13 cellular contexts compared by ENCODE assay signal in the genomic region with DNA sequence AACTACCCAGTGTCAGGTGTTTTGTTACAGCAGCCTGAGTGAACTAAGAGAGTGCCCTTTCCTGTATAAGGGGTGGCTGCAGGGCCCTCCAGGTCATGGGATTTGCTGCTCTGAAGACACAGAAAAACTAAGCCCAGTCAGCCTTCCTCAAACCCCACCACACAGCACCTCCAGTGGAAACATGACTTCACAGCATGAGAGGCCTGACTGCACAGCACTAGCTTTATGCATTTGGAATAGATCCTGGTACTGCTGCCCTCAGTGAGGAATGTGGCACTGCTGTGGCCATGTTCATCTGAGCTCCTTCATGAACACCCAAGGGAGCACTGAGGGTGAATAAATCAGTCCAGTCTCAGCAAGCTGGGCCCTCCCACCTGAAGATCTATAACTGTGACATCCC.
DNase-seq lines count a peak whose midpoint lies in the region; ATAC-seq and TF ChIP-seq lines count a peak whose summit lies in the region.
"Had no signal": no experiment of that assay in that cellular context is flagged by ENCODE, and none has a peak within 500 bp of the region (broad histone marks: within the 10 kb centered on the region; RNA-seq: fewer than 3 reads in every experiment).

No MANE protein-coding gene starts in this region.

- H3K4me1 Mint-ChIP-seq in chondrocyte (ENCODE audit: low read depth) (no peaks in the 10 kb centered on the region), osteocyte (ENCODE audit: unreplicated experiment) (no peaks in the 10 kb centered on the region)

- H3K27ac Mint-ChIP-seq in chondrocyte (ENCODE audit: unreplicated experiment): no peak overlapping the region
- H3K27ac Mint-ChIP-seq in osteocyte (ENCODE audit: unreplicated experiment): no peak overlapping the region
- H3K27ac Mint-ChIP-seq: natural killer cell treated with Interleukin-12 subunit alpha and Interleukin-12 subunit beta and Interleukin-15 and Interleukin-18, amount 100 ng/mL, for 72 hours had no signal

- H3K27me3 Mint-ChIP-seq in chondrocyte (ENCODE audit: low read depth): peaks cover 29% of the 10 kb centered on the region
- H3K27me3 Mint-ChIP-seq in osteocyte (ENCODE audit: unreplicated experiment): peaks cover 17% of the 10 kb centered on the region

- DNase-seq in Daoy (ENCODE audit: low read depth): peak; percentile 30
- peak; percentile 59 for DNase-seq in M059J (ENCODE audit: low read depth)
- no peak for DNase-seq in chondrocyte (ENCODE audit: low spot score)
- peak; percentile 72 for DNase-seq in osteocyte (ENCODE audit: extremely low spot score, unreplicated experiment)
- no peak for DNase-seq in NCI-H1048 (lab: John Stamatoyannopoulos, UW)
- DNase-seq in NCI-H510A treated with DMSO at 0.1 percent for 48 hours (lab: John Stamatoyannopoulos, UW): no peak
- DNase-seq: activated CD8-positive, alpha-beta memory T cell treated with anti-CD3 and anti-CD28 coated beads, Interleukin-2, amount 50 U/mL, for 48 hours; amniotic stem cell; Kasumi-1; left ventricle myocardium superior; testis had no signal

- TF ChIP-seq CTCF in chondrocyte (IDR thresholded peaks at IDR 0.05): peak; percentile 37
- TF ChIP-seq CTCF in osteocyte (IDR thresholded peaks at IDR 0.05): no peak

- H3K4me3 Mint-ChIP-seq in chondrocyte (ENCODE audit: unreplicated experiment): no peak overlapping the region
- no peak overlapping the region for H3K4me3 Mint-ChIP-seq in osteocyte (ENCODE audit: unreplicated experiment)
- H3K4me3 Mint-ChIP-seq: natural killer cell treated with Interleukin-12 subunit alpha and Interleukin-12 subunit beta and Interleukin-15 and Interleukin-18, amount 100 ng/mL, for 72 hours had no signal

- no peak for ATAC-seq in HG02588 (IDR thresholded peaks at IDR 0.05; ENCODE audit: unreplicated experiment)
- ATAC-seq: left ventricle myocardium superior; natural killer cell treated with Interleukin-12 subunit alpha and Interleukin-12 subunit beta and Interleukin-15 and Interleukin-18, amount 100 ng/mL, for 72 hours had no signal

- H3K9me3 Mint-ChIP-seq in chondrocyte (ENCODE audit: low read depth) (peaks cover 12% of the 10 kb centered on the region), osteocyte (ENCODE audit: unreplicated experiment) (no peaks in the 10 kb centered on the region)
- H3K9me3 Mint-ChIP-seq: natural killer cell treated with Interleukin-12 subunit alpha and Interleukin-12 subunit beta and Interleukin-15 and Interleukin-18, amount 100 ng/mL, for 72 hours had no signal

- peaks cover 3% of the 10 kb centered on the region for H3K36me3 Mint-ChIP-seq in chondrocyte (ENCODE audit: low read depth)
- H3K36me3 Mint-ChIP-seq in osteocyte (ENCODE audit: unreplicated experiment): no peaks in the 10 kb centered on the region
- H3K36me3 Mint-ChIP-seq: natural killer cell treated with Interleukin-12 subunit alpha and Interleukin-12 subunit beta and Interleukin-15 and Interleukin-18, amount 100 ng/mL, for 72 hours had no signal

Comparison
In these comparisons a context has a peak if more than half of its experiments do, and no peak if none do; other contexts are left out.
1. DNase-seq: peak in Daoy (single experiment), M059J (single experiment) and osteocyte (single experiment); none in chondrocyte (single experiment), NCI-H1048 (single experiment) and NCI-H510A treated with DMSO at 0.1 percent for 48 hours (single experiment).